In the genomic region with DNA sequence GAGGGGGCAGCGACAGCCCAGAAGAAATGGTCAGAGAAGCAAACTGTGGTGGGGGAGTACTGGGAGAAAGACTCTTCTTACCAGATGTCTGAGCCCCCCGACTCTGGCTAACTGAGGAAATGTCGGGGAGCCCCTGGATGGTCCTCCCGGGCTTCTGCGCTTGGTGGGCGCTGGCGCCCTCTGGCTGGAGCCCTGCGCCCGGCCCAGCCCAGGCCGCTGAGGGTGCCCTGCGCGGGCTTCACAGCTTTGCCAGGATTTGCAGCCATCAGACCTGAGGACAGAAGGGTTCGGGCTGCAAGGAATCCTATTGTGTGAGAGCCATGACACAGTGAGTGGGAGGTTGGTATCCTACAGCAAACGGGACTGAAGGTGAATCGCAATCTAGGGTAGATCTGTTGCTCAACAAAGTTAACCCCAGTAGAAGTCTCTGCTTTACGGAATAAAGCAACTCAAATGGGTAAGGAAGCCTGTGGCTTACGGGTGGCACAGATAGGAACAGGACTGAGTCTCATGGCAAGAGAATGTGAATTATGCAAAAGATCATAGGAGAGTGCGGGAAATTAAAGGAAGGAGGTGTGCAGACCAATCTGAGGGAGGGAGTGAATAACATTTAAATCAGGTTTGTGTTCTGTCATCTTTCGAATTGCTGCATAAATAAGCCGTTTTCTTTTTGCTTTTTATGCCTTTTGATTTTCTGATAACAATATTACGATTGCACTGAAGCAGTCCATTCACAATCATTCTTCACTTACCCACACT, we compare ENCODE assay signal across 8 cellular contexts. TPM values are rescaled to one million over a fixed set of nuclear protein-coding genes. Genes with fewer than 3 reads are reported as not detected.
A peak's percentile ranks its signal among the peaks of the same experiment; 100 is the strongest.
DNase-seq lines count a peak whose midpoint lies in the region; TF ChIP-seq lines count a peak whose summit lies in the region.

No MANE protein-coding gene starts in this region.

- H3K4me3 Mint-ChIP-seq in T-helper 1 cell treated with Interleukin-12 subunit alpha and Interleukin-12 subunit beta and Interleukin-4 antibody, amounts not matched to agents 30 μg/mL and 1 μg/mL, for 36 hours = peak overlapping the region; percentile 24

- peaks cover 72% of the 10 kb centered on the region for H3K27me3 Mint-ChIP-seq in T-helper 1 cell treated with Interleukin-12 subunit alpha and Interleukin-12 subunit beta and Interleukin-4 antibody, amounts not matched to agents 30 μg/mL and 1 μg/mL, for 36 hours (ENCODE audit: low read depth)

- no peaks in the 10 kb centered on the region for H3K79me2 ChIP-seq in mesendoderm (ENCODE audit: control insufficient read depth, insufficient read depth, low read length)

- H3K18ac ChIP-seq in mesendoderm (ENCODE audit: low read length) = peak overlapping the region; percentile 53

- H3K27ac ChIP-seq in HL-60 (replicated peaks) (no peak overlapping the region), mesendoderm (ENCODE audit: low read depth, low read length) (no peak overlapping the region), thymus (ENCODE audit: low read depth) (no peak overlapping the region)

- no peaks in the 10 kb centered on the region for H3K9me3 ChIP-seq in thymus (ENCODE audit: control insufficient read depth)

- peaks cover 38% of the 10 kb centered on the region for H3K27me3 ChIP-seq in HL-60 (ENCODE audit: insufficient read depth, poor library complexity, severe bottlenecking)
- H3K27me3 ChIP-seq in mesendoderm (ENCODE audit: insufficient read depth, low read length, poor library complexity) = no peaks in the 10 kb centered on the region
- H3K27me3 ChIP-seq in thymus (ENCODE audit: control insufficient read depth, insufficient read depth) = peaks cover 26% of the 10 kb centered on the region

- H3K36me3 Mint-ChIP-seq in T-helper 1 cell treated with Interleukin-12 subunit alpha and Interleukin-12 subunit beta and Interleukin-4 antibody, amounts not matched to agents 30 μg/mL and 1 μg/mL, for 36 hours (ENCODE audit: low read depth) = no peaks in the 10 kb centered on the region

- H3K79me1 ChIP-seq in mesendoderm (ENCODE audit: low read length) = no peaks in the 10 kb centered on the region

- H4K8ac ChIP-seq in mesendoderm (ENCODE audit: low read depth, low read length) = no peak overlapping the region

- H3K4me3 ChIP-seq in GM12875 (ENCODE audit: low read depth, low read length) (no peak overlapping the region), HL-60 (replicated peaks; ENCODE audit: insufficient read depth, low read length) (peak overlapping the region; percentile 33; the same call in 1 of the 2 replicates), epithelial cell of proximal tubule (ENCODE audit: low read depth, low read length) (peak overlapping the region; percentile 58), mesendoderm (ENCODE audit: low read length) (peak overlapping the region; percentile 37), thymus (ENCODE audit: low read length) (peak overlapping the region; percentile 49)

- no peak overlapping the region for H3K23ac ChIP-seq in mesendoderm (ENCODE audit: low read length)

- H3K4me1 ChIP-seq in mesendoderm (ENCODE audit: control insufficient read depth, low read depth, low read length) (peaks cover 2% of the 10 kb centered on the region), thymus (ENCODE audit: control insufficient read depth, insufficient read depth, low read length) (peaks cover 3% of the 10 kb centered on the region)

- peak overlapping the region; percentile 73 for H3K56ac ChIP-seq in mesendoderm (ENCODE audit: low read length)

- WGBS in mesendoderm (ENCODE audit: extremely low coverage, insufficient coverage, low lambda C conversion rate) = no CpG with 5 or more reads among the region's 21 CpGs
- WGBS in thymus = 12% methylated on average over 21 of the region's 21 CpGs

- peak; percentile 48 for DNase-seq in AG08396 (ENCODE audit: low spot score)
- DNase-seq in HL-60 (ENCODE audit: low read depth in 1 of 2, low spot score in 1 of 2) = peak in 1 of 2 experiments; percentile 3
- DNase-seq in epithelial cell of proximal tubule (ENCODE audit: low read depth) = no peak
- peak; percentile 67 for DNase-seq in mesendoderm
- DNase-seq in mesenteric fat pad (ENCODE audit: low spot score) = no peak

- no peak overlapping the region for H2BK120ac ChIP-seq in mesendoderm (ENCODE audit: low read depth, low read length)

- H3K4me1 Mint-ChIP-seq in T-helper 1 cell treated with Interleukin-12 subunit alpha and Interleukin-12 subunit beta and Interleukin-4 antibody, amounts not matched to agents 30 μg/mL and 1 μg/mL, for 36 hours (ENCODE audit: low read depth) = peaks cover 3% of the 10 kb centered on the region

- no peak overlapping the region for H2AK5ac ChIP-seq in mesendoderm (ENCODE audit: low read length)

- H2BK15ac ChIP-seq in mesendoderm (replicated peaks; ENCODE audit: low read depth) = no peak overlapping the region

- H2BK5ac ChIP-seq in mesendoderm (ENCODE audit: low read length) = no peak overlapping the region

- no peaks in the 10 kb centered on the region for H3K36me3 ChIP-seq in mesendoderm (ENCODE audit: control insufficient read depth, insufficient read depth, low read length)
- H3K36me3 ChIP-seq in thymus (ENCODE audit: control insufficient read depth, insufficient read depth) = no peaks in the 10 kb centered on the region

- no peak overlapping the region for H4K5ac ChIP-seq in mesendoderm (ENCODE audit: low read length)

- H3K27ac Mint-ChIP-seq in T-helper 1 cell treated with Interleukin-12 subunit alpha and Interleukin-12 subunit beta and Interleukin-4 antibody, amounts not matched to agents 30 μg/mL and 1 μg/mL, for 36 hours = no peak overlapping the region

- H3K9ac ChIP-seq in mesendoderm (ENCODE audit: low read length) = peak overlapping the region; percentile 49

- no peak overlapping the region for H3K4ac ChIP-seq in mesendoderm (ENCODE audit: low read depth, low read length)

- TF ChIP-seq CTCF in GM12875 (IDR thresholded peaks at IDR 0.05; ENCODE audit: borderline replicate concordance, insufficient read depth, low read depth, low read length) (peak; percentile 47), HL-60 (IDR thresholded peaks at IDR 0.05; ENCODE audit: insufficient read depth, low read length) (peak; percentile 3), epithelial cell of proximal tubule (conservative IDR thresholded peaks at IDR 0.05; ENCODE audit: low read depth, low read length) (peak; percentile 57)

- peak overlapping the region; percentile 82 for H3K4me2 ChIP-seq in mesendoderm (ENCODE audit: low read length)

- H3K9me3 Mint-ChIP-seq in T-helper 1 cell treated with Interleukin-12 subunit alpha and Interleukin-12 subunit beta and Interleukin-4 antibody, amounts not matched to agents 30 μg/mL and 1 μg/mL, for 36 hours = no peaks in the 10 kb centered on the region

RNA-seq across cellular contexts. Expression of gene RCAN2, which starts 0.7 kb away (rescaled TPM):
- 1.4 and 5.3 TPM in 2 replicates for total RNA-seq in epithelial cell of proximal tubule
- 5.9 TPM for polyA plus RNA-seq in mesendoderm (2013, experiment 1 of 2)
- 6.1 TPM for polyA plus RNA-seq in mesendoderm (2013, experiment 2 of 2)
- polyA plus RNA-seq in thymus = 5.9 TPM
- total RNA-seq in mesenteric fat pad = 6.7 TPM

Comparison
In these comparisons a context has a peak if more than half of its experiments do, and no peak if none do; other contexts are left out.
1. DNase-seq: peak in AG08396 (single experiment) and mesendoderm (single experiment); none in epithelial cell of proximal tubule (single experiment) and mesenteric fat pad (single experiment).
2. CTCF ChIP-seq: peak in every context shown above with its lines; median percentile 57 in epithelial cell of proximal tubule; 47 in GM12875; 3 in HL-60.